ENCODE assay signal across 8 cellular contexts in genomic region chr5:179060116-179061008, GRCh38. TPM values are rescaled to one million over a fixed set of nuclear protein-coding genes. Genes with fewer than 3 reads are reported as not detected.
DNase-seq lines count a peak whose midpoint lies in the region; ATAC-seq lines count a peak whose summit lies in the region.

Gene ZNF354C (plus strand): TSS chr5:179060373. CDS start chr5:179062069, 1,696 bp downstream.

- peaks cover 13 to 16% of the 10 kb centered on the region in 2 donors for H3K27me3 Mint-ChIP-seq in effector memory CD8-positive, alpha-beta T cell

- DNase-seq in 8988T, result peak; percentile 95
- peak; percentile 73 for DNase-seq in NCI-H2171 (lab: John Stamatoyannopoulos, UW)
- peak; percentile 63 for DNase-seq in activated CD8-positive, alpha-beta memory T cell treated with anti-CD3 and anti-CD28 coated beads, Interleukin-2, amount 50 U/mL, for 24 hours (ENCODE audit: extremely low read depth)
- DNase-seq in effector memory CD8-positive, alpha-beta T cell, result peak; percentile 77 to 81 (median 79)
- peak; percentile 91 to 92 for DNase-seq in lung microvascular endothelial cell (ENCODE audit: low read depth in 2 of 2)
- peak; percentile 87 for DNase-seq in stimulated activated CD4-positive, alpha-beta T cell treated with anti-CD3 and anti-CD28 coated beads, Interleukin-4, amount 100 ng/mL, for 24 hours

- peaks cover 13 to 20% of the 10 kb centered on the region in 2 donors for H3K4me1 Mint-ChIP-seq in effector memory CD8-positive, alpha-beta T cell (ENCODE audit: low read depth in 2 of 2)

- ATAC-seq in GM21381 (IDR thresholded peaks at IDR 0.05; ENCODE audit: unreplicated experiment) (peak; percentile 79), HG03521 (IDR thresholded peaks at IDR 0.05; ENCODE audit: unreplicated experiment) (no peak)
- ATAC-seq in effector memory CD8-positive, alpha-beta T cell (replicated peaks), result peak; percentile 98

- no peaks in the 10 kb centered on the region for H3K9me3 Mint-ChIP-seq in effector memory CD8-positive, alpha-beta T cell

- peak within 1 kb of the TSS; percentile 66 to 95 for H3K27ac Mint-ChIP-seq in effector memory CD8-positive, alpha-beta T cell

- peaks cover 5% of the 10 kb centered on the region for H3K36me3 Mint-ChIP-seq in effector memory CD8-positive, alpha-beta T cell (ENCODE audit: insufficient read depth)

- peak within 1 kb of the TSS; percentile 92 to 97 for H3K4me3 Mint-ChIP-seq in effector memory CD8-positive, alpha-beta T cell

RNA-seq across cellular contexts. Expression of gene ZNF354C, which starts in this region (rescaled TPM):
- total RNA-seq in lung microvascular endothelial cell, result 5.0 and 6.1 TPM in 2 replicates
